ENCODE assay signal across 26 cellular contexts in the genomic region with DNA sequence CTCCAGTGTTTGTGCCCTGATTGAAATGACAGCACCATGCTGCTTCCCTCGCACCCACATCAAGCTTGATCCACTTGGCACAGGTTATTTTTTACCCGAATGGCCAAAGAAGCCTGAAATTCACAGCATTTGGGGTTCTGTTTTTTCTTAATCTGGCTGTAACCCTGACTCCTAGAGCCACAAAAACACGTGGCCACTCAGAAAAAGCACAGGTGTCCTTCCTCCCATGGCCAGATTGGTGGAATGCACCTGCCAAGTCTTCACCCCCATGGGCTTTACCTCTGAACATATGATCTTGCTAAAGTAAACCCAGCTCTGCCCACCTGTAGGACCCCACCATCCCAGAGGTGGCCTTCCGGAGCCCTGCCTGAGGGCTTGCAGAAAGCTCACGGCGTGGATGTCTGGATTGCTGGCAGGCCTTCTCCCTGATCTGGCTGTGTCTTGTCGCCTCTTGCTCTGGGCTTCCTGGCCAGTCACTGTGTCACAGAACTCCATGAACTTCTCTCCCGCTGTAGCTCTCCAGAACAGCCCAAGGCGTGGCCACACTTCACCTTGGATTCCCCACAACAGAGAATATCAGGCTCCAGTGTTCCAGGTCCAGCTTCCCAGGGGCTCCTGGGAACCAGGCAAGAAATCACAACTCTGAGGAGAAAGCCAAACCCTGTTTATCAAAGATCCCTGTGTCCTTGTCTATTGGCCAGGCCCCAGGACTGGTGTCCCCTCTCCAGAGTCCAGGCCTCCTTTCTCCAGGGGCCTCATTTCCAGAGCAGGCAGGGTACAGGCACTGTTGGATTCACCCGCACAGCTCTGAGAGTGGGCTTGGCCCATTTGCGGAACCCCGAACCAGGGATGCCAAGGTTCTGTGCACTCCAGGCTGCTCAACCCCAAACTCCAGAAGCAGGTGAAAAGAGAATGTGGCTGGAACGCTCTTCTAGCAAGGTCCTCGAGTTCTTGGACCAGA.
DNase-seq lines count a peak whose midpoint lies in the region; ATAC-seq and FAIRE-seq lines count a peak whose summit lies in the region.
"Had no signal": no experiment of that assay in that cellular context is flagged by ENCODE, and none has a peak within 500 bp of the region (broad histone marks: within the 10 kb centered on the region; RNA-seq: fewer than 3 reads in every experiment).

No MANE protein-coding gene starts in this region.

- H3K4me3 Mint-ChIP-seq in activated T-cell treated with anti-CD3 and anti-CD28 coated beads, Interleukin-2, amount 50 U/mL, for 72 hours = no peak overlapping the region
- no peak overlapping the region for H3K4me3 Mint-ChIP-seq in activated T-cell treated with anti-CD3 and anti-CD28 coated beads, Interleukin-2, amount 50 U/mL, for 24 hours
- H3K4me3 Mint-ChIP-seq in activated T-helper 1 cell treated with anti-CD3 and anti-CD28 coated beads, Interleukin-12 subunit alpha, Interleukin-12 subunit beta, Interleukin-2, Interleukin-4 antibody, amounts not matched to agents 30 ng/mL and 10 ng/mL and 1 ng/mL, durations not matched to agents 14 hours and 24 hours and 36 hours = no peak overlapping the region
- H3K4me3 Mint-ChIP-seq: activated naive CD8-positive, alpha-beta T cell treated with anti-CD3 and anti-CD28 coated beads, Interleukin-2, amount 10 ng/mL, durations not matched to agents 7 days and 5 days; memory B cell; neural progenitor cell had no signal

- H3K27ac Mint-ChIP-seq in activated T-cell treated with anti-CD3 and anti-CD28 coated beads, Interleukin-2, amount 50 U/mL, for 72 hours = peak overlapping the region; percentile 62
- H3K27ac Mint-ChIP-seq in activated T-cell treated with anti-CD3 and anti-CD28 coated beads, Interleukin-2, amount 50 U/mL, for 24 hours = no peak overlapping the region
- peak overlapping the region; percentile 27 for H3K27ac Mint-ChIP-seq in activated T-helper 1 cell treated with anti-CD3 and anti-CD28 coated beads, Interleukin-12 subunit alpha, Interleukin-12 subunit beta, Interleukin-2, Interleukin-4 antibody, amounts not matched to agents 30 ng/mL and 10 ng/mL and 1 ng/mL, durations not matched to agents 14 hours and 24 hours and 36 hours
- H3K27ac Mint-ChIP-seq: activated naive CD8-positive, alpha-beta T cell treated with anti-CD3 and anti-CD28 coated beads, Interleukin-2, amount 10 ng/mL, durations not matched to agents 7 days and 5 days; CD8-positive, alpha-beta memory T cell; memory B cell; neural progenitor cell; progenitor cell of endocrine pancreas had no signal

- DNase-seq in activated T-cell treated with anti-CD3 and anti-CD28 coated beads, Interleukin-2, amount 50 U/mL, for 72 hours = no peak
- DNase-seq in activated T-cell treated with anti-CD3 and anti-CD28 coated beads, Interleukin-2, amount 50 U/mL, for 24 hours = no peak
- DNase-seq in activated T-helper 1 cell treated with anti-CD3 and anti-CD28 coated beads, Interleukin-12 subunit alpha, Interleukin-12 subunit beta, Interleukin-2, Interleukin-4 antibody, amounts not matched to agents 30 ng/mL and 10 ng/mL and 1 ng/mL, durations not matched to agents 14 hours and 24 hours and 36 hours (ENCODE audit: low spot score) = no peak
- no peak for DNase-seq in left ventricle myocardium superior
- DNase-seq in small intestine = peak; percentile 42
- DNase-seq in T-helper 1 cell = no peak
- DNase-seq: activated CD4-positive, alpha-beta T cell treated with anti-CD3 and anti-CD28 coated beads for 4 hours; activated naive CD8-positive, alpha-beta T cell treated with anti-CD3 and anti-CD28 coated beads, Interleukin-2, amount 10 ng/mL, durations not matched to agents 7 days and 5 days; AML-193; CD8-positive, alpha-beta memory T cell; effector CD4-positive, alpha-beta T cell; Kasumi-1; MV-4-11; OCI-M1; stomach; tibial artery had no signal

- H3K4me3 ChIP-seq in small intestine (ENCODE audit: low read depth in 1 of 2, low read length in 2 of 2) = no peak overlapping the region
- H3K4me3 ChIP-seq: neural progenitor cell, stomach, tibial artery had no signal

- H3K4me1 ChIP-seq in small intestine (ENCODE audit: control insufficient read depth in 2 of 2, insufficient read depth in 1 of 2, low read depth in 1 of 2, low read length in 1 of 2) = no peaks in the 10 kb centered on the region
- H3K4me1 ChIP-seq: neural progenitor cell had no signal

- no peaks in the 10 kb centered on the region for H3K9me3 Mint-ChIP-seq in activated T-cell treated with anti-CD3 and anti-CD28 coated beads, Interleukin-2, amount 50 U/mL, for 72 hours
- peaks cover 2% of the 10 kb centered on the region for H3K9me3 Mint-ChIP-seq in activated T-cell treated with anti-CD3 and anti-CD28 coated beads, Interleukin-2, amount 50 U/mL, for 24 hours
- no peaks in the 10 kb centered on the region for H3K9me3 Mint-ChIP-seq in activated T-helper 1 cell treated with anti-CD3 and anti-CD28 coated beads, Interleukin-12 subunit alpha, Interleukin-12 subunit beta, Interleukin-2, Interleukin-4 antibody, amounts not matched to agents 30 ng/mL and 10 ng/mL and 1 ng/mL, durations not matched to agents 14 hours and 24 hours and 36 hours
- H3K9me3 Mint-ChIP-seq: memory B cell had no signal

- H3K27me3 ChIP-seq in small intestine (ENCODE audit: control insufficient read depth in 2 of 2, insufficient read depth in 2 of 2, low read length in 2 of 2) = no peaks in the 10 kb centered on the region
- H3K27me3 ChIP-seq: neural progenitor cell, stomach, tibial artery had no signal

- H3K36me3 ChIP-seq in small intestine (ENCODE audit: control insufficient read depth in 2 of 2, insufficient read depth in 2 of 2, low read length in 2 of 2) = no peaks in the 10 kb centered on the region
- H3K36me3 ChIP-seq: neural progenitor cell, stomach, tibial artery had no signal

- peaks cover 42% of the 10 kb centered on the region for H3K4me1 Mint-ChIP-seq in activated T-cell treated with anti-CD3 and anti-CD28 coated beads, Interleukin-2, amount 50 U/mL, for 72 hours (ENCODE audit: low read depth)
- H3K4me1 Mint-ChIP-seq in activated T-cell treated with anti-CD3 and anti-CD28 coated beads, Interleukin-2, amount 50 U/mL, for 24 hours (ENCODE audit: low read depth) = peaks cover 28% of the 10 kb centered on the region
- peaks cover 39% of the 10 kb centered on the region for H3K4me1 Mint-ChIP-seq in activated T-helper 1 cell treated with anti-CD3 and anti-CD28 coated beads, Interleukin-12 subunit alpha, Interleukin-12 subunit beta, Interleukin-2, Interleukin-4 antibody, amounts not matched to agents 30 ng/mL and 10 ng/mL and 1 ng/mL, durations not matched to agents 14 hours and 24 hours and 36 hours (ENCODE audit: low read depth)

- H3K9me3 ChIP-seq in small intestine (ENCODE audit: control insufficient read depth, low read depth) = no peaks in the 10 kb centered on the region
- H3K9me3 ChIP-seq: stomach, tibial artery had no signal

- intact Hi-C loops in activated T-helper 1 cell treated with anti-CD3 and anti-CD28 coated beads, Interleukin-12 subunit alpha, Interleukin-12 subunit beta, Interleukin-2, Interleukin-4 antibody, amounts not matched to agents 30 ng/mL and 10 ng/mL and 1 ng/mL, durations not matched to agents 14 hours and 24 hours and 36 hours (cut with micrococcal nuclease) = no loop called here
- intact Hi-C loops in left ventricle myocardium superior (cut with micrococcal nuclease) = no loop called here

- peaks cover 5 to 9% of the 10 kb centered on the region in 2 donors for H3K36me3 Mint-ChIP-seq in activated T-cell treated with anti-CD3 and anti-CD28 coated beads, Interleukin-2, amount 50 U/mL, for 72 hours (ENCODE audit: insufficient read depth in 2 of 2)
- no peaks in the 10 kb centered on the region for H3K36me3 Mint-ChIP-seq in activated T-cell treated with anti-CD3 and anti-CD28 coated beads, Interleukin-2, amount 50 U/mL, for 24 hours (ENCODE audit: low read depth)
- H3K36me3 Mint-ChIP-seq in activated T-helper 1 cell treated with anti-CD3 and anti-CD28 coated beads, Interleukin-12 subunit alpha, Interleukin-12 subunit beta, Interleukin-2, Interleukin-4 antibody, amounts not matched to agents 30 ng/mL and 10 ng/mL and 1 ng/mL, durations not matched to agents 14 hours and 24 hours and 36 hours (ENCODE audit: low read depth) = peaks cover 13% of the 10 kb centered on the region
- H3K36me3 Mint-ChIP-seq: CD8-positive, alpha-beta memory T cell; neural progenitor cell had no signal

- WGBS in small intestine, 3 donors = 84 to 92% (median 86%) methylated on average over 14 of the region's 14 CpGs

- no peak for FAIRE-seq in small intestine (lab: Jason Lieb, UNC)
- FAIRE-seq: A204.1, astrocyte, HepG2 had no signal

- ATAC-seq in activated T-cell treated with anti-CD3 and anti-CD28 coated beads, Interleukin-2, amount 50 U/mL, for 72 hours (replicated peaks in 1 of 2) = no peak
- ATAC-seq in left ventricle myocardium superior (peak; percentile 58), GM19455 (IDR thresholded peaks at IDR 0.05; ENCODE audit: unreplicated experiment) (no peak), GM18519 (IDR thresholded peaks at IDR 0.05; ENCODE audit: low FRiP score, unreplicated experiment) (no peak)
- ATAC-seq: HepG2, SK-N-SH treated with all-trans-retinoic acid at 6 μM for 48 hours had no signal

- H3K27ac ChIP-seq in small intestine (ENCODE audit: low read depth in 1 of 2, low read length in 1 of 2) = no peak overlapping the region
- H3K27ac ChIP-seq: epithelial cell of prostate, neural progenitor cell, stomach had no signal

- no peaks in the 10 kb centered on the region for H3K27me3 Mint-ChIP-seq in activated T-cell treated with anti-CD3 and anti-CD28 coated beads, Interleukin-2, amount 50 U/mL, for 72 hours (ENCODE audit: low read depth)
- no peaks in the 10 kb centered on the region for H3K27me3 Mint-ChIP-seq in activated T-cell treated with anti-CD3 and anti-CD28 coated beads, Interleukin-2, amount 50 U/mL, for 24 hours
- H3K27me3 Mint-ChIP-seq in activated T-helper 1 cell treated with anti-CD3 and anti-CD28 coated beads, Interleukin-12 subunit alpha, Interleukin-12 subunit beta, Interleukin-2, Interleukin-4 antibody, amounts not matched to agents 30 ng/mL and 10 ng/mL and 1 ng/mL, durations not matched to agents 14 hours and 24 hours and 36 hours (ENCODE audit: insufficient read depth) = peaks cover 1% of the 10 kb centered on the region
- H3K27me3 Mint-ChIP-seq: memory B cell had no signal
